Comparison of ENCODE assay signal across 14 cellular contexts in the genomic region with DNA sequence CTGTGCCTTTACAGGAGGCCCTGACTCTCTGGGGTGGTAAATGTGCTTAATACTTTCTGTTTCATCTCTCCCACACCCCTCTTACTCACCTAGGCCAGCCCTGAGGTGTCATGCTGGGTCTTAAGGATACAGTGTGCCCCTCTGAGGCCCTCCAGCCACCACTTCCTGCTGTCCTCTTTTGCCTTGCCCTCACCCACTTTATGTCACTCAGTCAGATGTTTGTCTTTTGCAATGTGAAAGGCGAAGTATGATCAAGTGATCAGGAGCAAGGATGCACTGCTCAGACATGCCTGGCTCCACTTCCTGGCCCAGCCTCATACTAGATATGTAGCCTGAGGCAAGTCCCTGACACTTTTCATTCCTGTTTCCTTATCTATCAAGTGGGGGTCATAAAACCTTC.
A peak's percentile ranks its signal among the peaks of the same experiment; 100 is the strongest.
DNase-seq lines count a peak whose midpoint lies in the region; ATAC-seq, FAIRE-seq and TF ChIP-seq lines count a peak whose summit lies in the region.
"Had no signal": no experiment of that assay in that cellular context is flagged by ENCODE, and none has a peak within 500 bp of the region (broad histone marks: within the 10 kb centered on the region; RNA-seq: fewer than 3 reads in every experiment).

No MANE protein-coding gene starts in this region.

- H3K27me3 Mint-ChIP-seq in activated CD4-positive, alpha-beta T cell treated with anti-CD3 and anti-CD28 coated beads for 36 hours: peaks cover 5% of the 10 kb centered on the region
- H3K27me3 Mint-ChIP-seq in activated CD4-positive, alpha-beta T cell treated with anti-CD3 and anti-CD28 coated beads, Interleukin-2, amount 10 ng/mL, durations not matched to agents 7 days and 5 days: no peaks in the 10 kb centered on the region
- H3K27me3 Mint-ChIP-seq in stimulated activated naive CD8-positive, alpha-beta T cell treated with anti-CD3 and anti-CD28 coated beads, Interleukin-15, amount 100 ng/mL, for 72 hours: no peaks in the 10 kb centered on the region

- POLR2A ChIA-PET in activated CD4-positive, alpha-beta T cell treated with anti-CD3 and anti-CD28 coated beads for 36 hours (lab: Charles Lee): no interaction called here
- POLR2A ChIA-PET in activated CD4-positive, alpha-beta T cell treated with anti-CD3 and anti-CD28 coated beads, Interleukin-2, amount 10 ng/mL, durations not matched to agents 7 days and 5 days (lab: Charles Lee): no interaction called here
- POLR2A ChIA-PET in HEK293 (lab: Yijun Ruan, JAX): no interaction called here

- no peaks in the 10 kb centered on the region for H3K27me3 ChIP-seq in bronchial epithelial cell (ENCODE audit: control insufficient read depth, insufficient read depth, low read length)
- H3K27me3 ChIP-seq: esophagus muscularis mucosa had no signal

- peaks cover 4% of the 10 kb centered on the region for H3K4me1 Mint-ChIP-seq in activated CD4-positive, alpha-beta T cell treated with anti-CD3 and anti-CD28 coated beads for 36 hours
- peaks cover 5% of the 10 kb centered on the region for H3K4me1 Mint-ChIP-seq in activated CD4-positive, alpha-beta T cell treated with anti-CD3 and anti-CD28 coated beads, Interleukin-2, amount 10 ng/mL, durations not matched to agents 7 days and 5 days
- H3K4me1 Mint-ChIP-seq in stimulated activated naive CD8-positive, alpha-beta T cell treated with anti-CD3 and anti-CD28 coated beads, Interleukin-15, amount 100 ng/mL, for 72 hours: peaks cover 8% of the 10 kb centered on the region

- no peaks in the 10 kb centered on the region for H3K9me3 Mint-ChIP-seq in activated CD4-positive, alpha-beta T cell treated with anti-CD3 and anti-CD28 coated beads for 36 hours (ENCODE audit: low read depth)
- H3K9me3 Mint-ChIP-seq in activated CD4-positive, alpha-beta T cell treated with anti-CD3 and anti-CD28 coated beads, Interleukin-2, amount 10 ng/mL, durations not matched to agents 7 days and 5 days: no peaks in the 10 kb centered on the region
- H3K9me3 Mint-ChIP-seq in stimulated activated naive CD8-positive, alpha-beta T cell treated with anti-CD3 and anti-CD28 coated beads, Interleukin-15, amount 100 ng/mL, for 72 hours: peaks cover 0 to 4% of the 10 kb centered on the region in 2 donors

- DNase-seq in activated CD4-positive, alpha-beta T cell treated with anti-CD3 and anti-CD28 coated beads for 36 hours: peak; percentile 16
- no peak for DNase-seq in activated CD4-positive, alpha-beta T cell treated with anti-CD3 and anti-CD28 coated beads, Interleukin-2, amount 10 ng/mL, durations not matched to agents 7 days and 5 days
- DNase-seq in bronchial epithelial cell (ENCODE audit: low read depth): peak; percentile 88
- peak; percentile 2 to 16 for DNase-seq in stimulated activated naive CD8-positive, alpha-beta T cell treated with anti-CD3 and anti-CD28 coated beads, Interleukin-15, amount 100 ng/mL, for 72 hours
- no peak for DNase-seq in COLO829 (ENCODE audit: low spot score)
- no peak for DNase-seq in NCI-H187 treated with DMSO at 0.1 percent for 48 hours (lab: John Stamatoyannopoulos, UW)
- DNase-seq: COR-L47, T1000 had no signal

- no peak overlapping the region for H3K27ac Mint-ChIP-seq in activated CD4-positive, alpha-beta T cell treated with anti-CD3 and anti-CD28 coated beads for 36 hours
- H3K27ac Mint-ChIP-seq in activated CD4-positive, alpha-beta T cell treated with anti-CD3 and anti-CD28 coated beads, Interleukin-2, amount 10 ng/mL, durations not matched to agents 7 days and 5 days: no peak overlapping the region
- no peak overlapping the region for H3K27ac Mint-ChIP-seq in stimulated activated naive CD8-positive, alpha-beta T cell treated with anti-CD3 and anti-CD28 coated beads, Interleukin-15, amount 100 ng/mL, for 72 hours

- 0 out of 2 replicates have a peak overlapping the region, but pooled peaks have one; percentile 17 for H3K27ac ChIP-seq in HEK293 (ENCODE audit: extremely low read depth, low read depth, low read length)
- H3K27ac ChIP-seq: esophagus muscularis mucosa had no signal

- ATAC-seq in activated CD4-positive, alpha-beta T cell treated with anti-CD3 and anti-CD28 coated beads for 36 hours: peak; percentile 73
- peak; percentile 95 for ATAC-seq in stimulated activated naive CD8-positive, alpha-beta T cell treated with anti-CD3 and anti-CD28 coated beads, Interleukin-15, amount 100 ng/mL, for 72 hours
- no peak for ATAC-seq in GM21423 (IDR thresholded peaks at IDR 0.05; ENCODE audit: unreplicated experiment)

- H3K36me3 ChIP-seq in HEK293 (ENCODE audit: control insufficient read depth in 2 of 2, insufficient read depth in 1 of 2, low read length in 2 of 2) (no peaks in the 10 kb centered on the region), bronchial epithelial cell (ENCODE audit: control insufficient read depth, insufficient read depth, low read length) (no peaks in the 10 kb centered on the region)
- H3K36me3 ChIP-seq: esophagus muscularis mucosa had no signal

- no peaks in the 10 kb centered on the region for H3K36me3 Mint-ChIP-seq in activated CD4-positive, alpha-beta T cell treated with anti-CD3 and anti-CD28 coated beads for 36 hours (ENCODE audit: low read depth)
- H3K36me3 Mint-ChIP-seq in activated CD4-positive, alpha-beta T cell treated with anti-CD3 and anti-CD28 coated beads, Interleukin-2, amount 10 ng/mL, durations not matched to agents 7 days and 5 days (ENCODE audit: low read depth): no peaks in the 10 kb centered on the region

- intact Hi-C loops in activated CD4-positive, alpha-beta T cell treated with anti-CD3 and anti-CD28 coated beads for 36 hours (cut with DNase I, micrococcal nuclease): no loop called here

- H3K4me3 ChIP-seq in HEK293 (ENCODE audit: low read depth, low read length) (no peak overlapping the region), bronchial epithelial cell (ENCODE audit: low read depth, low read length) (no peak overlapping the region)
- H3K4me3 ChIP-seq: esophagus muscularis mucosa, skin epidermis had no signal

- H3K4me1 ChIP-seq in HEK293 (ENCODE audit: control insufficient read depth, insufficient read depth, low read length): no peaks in the 10 kb centered on the region

- H3K9me3 ChIP-seq in HEK293 (ENCODE audit: control insufficient read depth, insufficient read depth, low read depth, low read length): no peaks in the 10 kb centered on the region
- H3K9me3 ChIP-seq: esophagus muscularis mucosa had no signal

- CTCF ChIA-PET in activated CD4-positive, alpha-beta T cell treated with anti-CD3 and anti-CD28 coated beads for 36 hours (lab: Charles Lee): no interaction called here
- CTCF ChIA-PET in activated CD4-positive, alpha-beta T cell treated with anti-CD3 and anti-CD28 coated beads, Interleukin-2, amount 10 ng/mL, durations not matched to agents 7 days and 5 days (lab: Charles Lee): no interaction called here
- CTCF ChIA-PET in HEK293 (lab: Yijun Ruan, JAX): interaction anchor here (0.7 to 2.0 kb wide), 2 partner anchors 14 to 22 kb away, joined by 3 to 7 read pairs; no protein-coding TSS in a partner anchor

- FAIRE-seq in bronchial epithelial cell (lab: Jason Lieb, UNC): peak; percentile 43
- FAIRE-seq: A204.1, colon had no signal

- TF ChIP-seq CTCF in HEK293 (tag by site-specific recombination; IDR thresholded peaks at IDR 0.05): no peak
- no peak for TF ChIP-seq CTCF in bronchial epithelial cell (IDR thresholded peaks at IDR 0.05; ENCODE audit: insufficient read depth, low read length, severe bottlenecking)

- H3K4me3 Mint-ChIP-seq in activated CD4-positive, alpha-beta T cell treated with anti-CD3 and anti-CD28 coated beads for 36 hours: no peak overlapping the region
- H3K4me3 Mint-ChIP-seq in activated CD4-positive, alpha-beta T cell treated with anti-CD3 and anti-CD28 coated beads, Interleukin-2, amount 10 ng/mL, durations not matched to agents 7 days and 5 days: no peak overlapping the region
- no peak overlapping the region for H3K4me3 Mint-ChIP-seq in stimulated activated naive CD8-positive, alpha-beta T cell treated with anti-CD3 and anti-CD28 coated beads, Interleukin-15, amount 100 ng/mL, for 72 hours

TF ChIP-seq in HEK293, 187 proteins besides CTCF, POLR2A, EP300 and RAD21 (continues in another document):
- TF ChIP-seq RBAK (tag by site-specific recombination; IDR thresholded peaks at IDR 0.05): no peak
- TF ChIP-seq, protein P1, sequence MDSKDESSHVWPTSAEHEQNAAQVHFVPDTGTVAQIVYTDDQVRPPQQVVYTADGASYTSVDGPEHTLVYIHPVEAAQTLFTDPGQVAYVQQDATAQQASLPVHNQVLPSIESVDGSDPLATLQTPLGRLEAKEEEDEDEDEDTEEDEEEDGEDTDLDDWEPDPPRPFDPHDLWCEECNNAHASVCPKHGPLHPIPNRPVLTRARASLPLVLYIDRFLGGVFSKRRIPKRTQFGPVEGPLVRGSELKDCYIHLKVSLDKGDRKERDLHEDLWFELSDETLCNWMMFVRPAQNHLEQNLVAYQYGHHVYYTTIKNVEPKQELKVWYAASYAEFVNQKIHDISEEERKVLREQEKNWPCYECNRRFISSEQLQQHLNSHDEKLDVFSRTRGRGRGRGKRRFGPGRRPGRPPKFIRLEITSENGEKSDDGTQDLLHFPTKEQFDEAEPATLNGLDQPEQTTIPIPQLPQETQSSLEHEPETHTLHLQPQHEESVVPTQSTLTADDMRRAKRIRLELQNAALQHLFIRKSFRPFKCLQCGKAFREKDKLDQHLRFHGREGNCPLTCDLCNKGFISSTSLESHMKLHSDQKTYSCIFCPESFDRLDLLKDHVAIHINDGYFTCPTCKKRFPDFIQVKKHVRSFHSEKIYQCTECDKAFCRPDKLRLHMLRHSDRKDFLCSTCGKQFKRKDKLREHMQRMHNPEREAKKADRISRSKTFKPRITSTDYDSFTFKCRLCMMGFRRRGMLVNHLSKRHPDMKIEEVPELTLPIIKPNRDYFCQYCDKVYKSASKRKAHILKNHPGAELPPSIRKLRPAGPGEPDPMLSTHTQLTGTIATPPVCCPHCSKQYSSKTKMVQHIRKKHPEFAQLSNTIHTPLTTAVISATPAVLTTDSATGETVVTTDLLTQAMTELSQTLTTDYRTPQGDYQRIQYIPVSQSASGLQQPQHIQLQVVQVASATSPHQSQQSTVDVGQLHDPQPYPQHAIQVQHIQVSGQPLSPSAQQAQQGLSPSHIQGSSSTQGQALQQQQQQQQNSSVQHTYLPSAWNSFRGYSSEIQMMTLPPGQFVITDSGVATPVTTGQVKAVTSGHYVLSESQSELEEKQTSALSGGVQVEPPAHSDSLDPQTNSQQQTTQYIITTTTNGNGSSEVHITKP (tag by site-specific recombination; IDR thresholded peaks at IDR 0.05): peak; percentile 65
- TF ChIP-seq TRIM28 (IDR thresholded peaks at IDR 0.05; ENCODE audit: borderline replicate concordance, low read length): peak; percentile 70; the same call in 1 of the 2 replicates

Comparison
In these comparisons a context has a peak if more than half of its experiments do, and no peak if none do; other contexts are left out.
1. DNase-seq: peak in activated CD4-positive, alpha-beta T cell treated with anti-CD3 and anti-CD28 coated beads for 36 hours (single experiment), bronchial epithelial cell (single experiment) and stimulated activated naive CD8-positive, alpha-beta T cell treated with anti-CD3 and anti-CD28 coated beads, Interleukin-15, amount 100 ng/mL, for 72 hours (2 of 2); none in activated CD4-positive, alpha-beta T cell treated with anti-CD3 and anti-CD28 coated beads, Interleukin-2, amount 10 ng/mL, durations not matched to agents 7 days and 5 days (single experiment), COLO829 (single experiment) and NCI-H187 treated with DMSO at 0.1 percent for 48 hours (single experiment).